30 cellular contexts compared by ENCODE assay signal in genomic region chr4:121551271-121551670, GRCh38.
DNase-seq lines count a peak whose midpoint lies in the region; ATAC-seq, FAIRE-seq and TF ChIP-seq lines count a peak whose summit lies in the region.
"Had no signal": no experiment of that assay in that cellular context is flagged by ENCODE, and none has a peak within 500 bp of the region (broad histone marks: within the 10 kb centered on the region; RNA-seq: fewer than 3 reads in every experiment).

No MANE protein-coding gene starts in this region.

- TF ChIP-seq CTCF in astrocyte of the spinal cord (IDR thresholded peaks at IDR 0.05; ENCODE audit: low read depth, low read length), result no peak
- TF ChIP-seq CTCF in foreskin keratinocyte (conservative IDR thresholded peaks at IDR 0.05), result no peak
- TF ChIP-seq CTCF in upper lobe of left lung (IDR thresholded peaks at IDR 0.05), result no peak
- no peak for TF ChIP-seq CTCF in GM23338 (conservative IDR thresholded peaks at IDR 0.05; ENCODE audit: low read depth in 2 of 2)
- TF ChIP-seq CTCF in pancreas (IDR thresholded peaks at IDR 0.05), result no peak

- no peak for TF ChIP-seq POLR2A in upper lobe of left lung (IDR thresholded peaks at IDR 0.05)

- H3K4me1 ChIP-seq in foreskin keratinocyte (no peaks in the 10 kb centered on the region), upper lobe of left lung (peaks cover 2 to 18% (median 8%) of the 10 kb centered on the region in 4 donors), GM23338 (ENCODE audit: insufficient read depth) (no peaks in the 10 kb centered on the region), pancreas (no peaks in the 10 kb centered on the region)
- H3K4me1 ChIP-seq: BLaER1 treated with 17β-estradiol and CSF1 and Interleukin-3, amounts not matched to agents 10 nM and 100 nM; Caco-2; stomach had no signal

- no peaks in the 10 kb centered on the region for H3K79me2 ChIP-seq in GM23338 (replicated peaks; ENCODE audit: insufficient read depth)

- H3K4me2 ChIP-seq in GM23338, result no peak overlapping the region
- H3K4me2 ChIP-seq: BLaER1 treated with 17β-estradiol and CSF1 and Interleukin-3, amounts not matched to agents 10 nM and 100 nM had no signal

- H3K27me3 Mint-ChIP-seq in GM23338 (ENCODE audit: insufficient read depth, low read depth, poor library complexity), result no peaks in the 10 kb centered on the region
- H3K27me3 Mint-ChIP-seq: dendritic cell treated with granulocyte-macrophage colony-stimulating factor and Interleukin-4, amounts not matched to agents 40 ng/mL and 50 ng/mL, for 4 days had no signal

- H3K27me3 ChIP-seq in foreskin keratinocyte, result no peaks in the 10 kb centered on the region
- no peaks in the 10 kb centered on the region for H3K27me3 ChIP-seq in upper lobe of left lung
- no peaks in the 10 kb centered on the region for H3K27me3 ChIP-seq in GM23338 (ENCODE audit: insufficient read depth)
- H3K27me3 ChIP-seq in pancreas, result no peaks in the 10 kb centered on the region
- H3K27me3 ChIP-seq: BLaER1 treated with 17β-estradiol and CSF1 and Interleukin-3, amounts not matched to agents 10 nM and 100 nM; right atrium auricular region; stomach had no signal

- H3K4me3 ChIP-seq in astrocyte of the spinal cord (ENCODE audit: low read depth, low read length) (no peak overlapping the region), upper lobe of left lung (no peak overlapping the region), GM23338 (no peak overlapping the region), pancreas (no peak overlapping the region)
- H3K4me3 ChIP-seq: BLaER1 treated with 17β-estradiol and CSF1 and Interleukin-3, amounts not matched to agents 10 nM and 100 nM; right atrium auricular region; SK-N-MC; stomach had no signal

- WGBS in upper lobe of left lung, 2 donors, result 86 to 100% methylated on average over 1 of the region's 1 CpG
- WGBS in pancreas, 2 donors, result 84 to 91% methylated on average over 1 of the region's 1 CpG

- H3K27ac ChIP-seq in foreskin keratinocyte (no peak overlapping the region), upper lobe of left lung (peak overlapping the region; percentile 15 to 69 (median 38)), GM23338 (ENCODE audit: low read depth) (no peak overlapping the region), pancreas (no peak overlapping the region)
- H3K27ac ChIP-seq: BLaER1 treated with 17β-estradiol and CSF1 and Interleukin-3, amounts not matched to agents 10 nM and 100 nM; SK-N-MC; stomach had no signal

- no peak overlapping the region for H2AFZ ChIP-seq in GM23338

- no peak overlapping the region for H3K4me3 Mint-ChIP-seq in GM23338
- H3K4me3 Mint-ChIP-seq: activated B cell treated with CpG ODN at 0.5 μM for 24 hours; activated CD4-positive, alpha-beta T cell treated with anti-CD3 and anti-CD28 coated beads, Interleukin-2, amount 10 ng/mL, durations not matched to agents 7 days and 5 days; activated naive CD8-positive, alpha-beta T cell; dendritic cell treated with granulocyte-macrophage colony-stimulating factor and Interleukin-4, amounts not matched to agents 40 ng/mL and 50 ng/mL, for 4 days; HFFc6; mesothelial cell of epicardium had no signal

- no peaks in the 10 kb centered on the region for H3K36me3 Mint-ChIP-seq in GM23338 (ENCODE audit: low read depth)
- H3K36me3 Mint-ChIP-seq: activated naive CD8-positive, alpha-beta T cell; mesothelial cell of epicardium had no signal

- no peak for FAIRE-seq in pancreas (lab: Jason Lieb, UNC)
- FAIRE-seq: astrocyte, GM19239, H1, HTR-8/SVneo had no signal

- TF ChIP-seq EP300 in upper lobe of left lung (IDR thresholded peaks at IDR 0.05), result no peak

- H3K9me3 Mint-ChIP-seq in GM23338, result no peaks in the 10 kb centered on the region
- H3K9me3 Mint-ChIP-seq: activated B cell treated with CpG ODN at 0.5 μM for 24 hours; activated CD4-positive, alpha-beta T cell treated with anti-CD3 and anti-CD28 coated beads, Interleukin-2, amount 10 ng/mL, durations not matched to agents 7 days and 5 days; HFFc6 had no signal

- H4K20me1 ChIP-seq in GM23338 (replicated peaks; ENCODE audit: insufficient read depth), result no peaks in the 10 kb centered on the region
- H4K20me1 ChIP-seq: BLaER1 treated with 17β-estradiol and CSF1 and Interleukin-3, amounts not matched to agents 10 nM and 100 nM had no signal

- in situ Hi-C loops in astrocyte of the spinal cord (cut with HindIII; ENCODE audit: low sequenced_read_pairs), result no loop called here

- H3K9me3 ChIP-seq in upper lobe of left lung (no peaks in the 10 kb centered on the region), pancreas (no peaks in the 10 kb centered on the region)
- H3K9me3 ChIP-seq: Caco-2, right atrium auricular region, stomach had no signal

- peak; percentile 44 for DNase-seq in HT1080 (ENCODE audit: low read depth)
- peak; percentile 6 for DNase-seq in astrocyte of the spinal cord (ENCODE audit: low read depth, low spot score)
- peak; percentile 14 to 55 for DNase-seq in foreskin keratinocyte
- DNase-seq in upper lobe of left lung, result no peak
- no peak for DNase-seq in GM23338 (ENCODE audit: low spot score)
- DNase-seq in iPS-NIHi11 (ENCODE audit: low spot score), result no peak
- DNase-seq in pancreas, result no peak
- DNase-seq: activated B cell treated with CpG ODN at 0.5 μM for 24 hours; activated CD4-positive, alpha-beta T cell treated with anti-CD3 and anti-CD28 coated beads, Interleukin-2, amount 10 ng/mL, durations not matched to agents 7 days and 5 days; activated effector memory CD4-positive, alpha-beta T cell treated with anti-CD3 and anti-CD28 coated beads, Interleukin-2, amount 50 U/mL, for 16 hours; activated T-cell treated with anti-CD3 and anti-CD28 coated beads, Interleukin-2, amount 50 U/mL, for 1 hour; Caco-2; GF-D8; HFFc6; hypothalamus; left ventricle myocardium superior; NCI-H187 treated with DMSO at 0.1 percent for 48 hours; NCI-H2171 treated with DMSO at 0.1 percent for 48 hours; RPMI8226; stomach had no signal

- no peaks in the 10 kb centered on the region for H3K9me2 ChIP-seq in GM23338 (ENCODE audit: insufficient read depth)

- no peaks in the 10 kb centered on the region for H3K4me1 Mint-ChIP-seq in GM23338
- H3K4me1 Mint-ChIP-seq: activated B cell treated with CpG ODN at 0.5 μM for 24 hours; activated CD4-positive, alpha-beta T cell treated with anti-CD3 and anti-CD28 coated beads, Interleukin-2, amount 10 ng/mL, durations not matched to agents 7 days and 5 days had no signal

- intact Hi-C loops in pancreas (cut with DNase I), result no loop called here

- peak; percentile 43 for ATAC-seq in foreskin keratinocyte
- ATAC-seq in upper lobe of left lung (ENCODE audit: low FRiP score in 2 of 2), result no peak
- no peak for ATAC-seq in GM23338
- no peak for ATAC-seq in pancreas

- no peaks in the 10 kb centered on the region for H3F3A ChIP-seq in GM23338 (replicated peaks; ENCODE audit: low read depth)

- H3K27ac Mint-ChIP-seq in GM23338, result no peak overlapping the region
- H3K27ac Mint-ChIP-seq: activated B cell treated with CpG ODN at 0.5 μM for 24 hours; activated CD4-positive, alpha-beta T cell treated with anti-CD3 and anti-CD28 coated beads, Interleukin-2, amount 10 ng/mL, durations not matched to agents 7 days and 5 days; activated naive CD8-positive, alpha-beta T cell; dendritic cell treated with granulocyte-macrophage colony-stimulating factor and Interleukin-4, amounts not matched to agents 40 ng/mL and 50 ng/mL, for 4 days; HFFc6; mesothelial cell of epicardium had no signal

- H3K36me3 ChIP-seq in upper lobe of left lung, result no peaks in the 10 kb centered on the region
- no peaks in the 10 kb centered on the region for H3K36me3 ChIP-seq in GM23338 (ENCODE audit: insufficient read depth)
- H3K36me3 ChIP-seq in pancreas, result no peaks in the 10 kb centered on the region
- H3K36me3 ChIP-seq: BLaER1 treated with 17β-estradiol and CSF1 and Interleukin-3, amounts not matched to agents 10 nM and 100 nM; right atrium auricular region; stomach had no signal

TF ChIP-seq in GM23338, 12 proteins besides CTCF, POLR2A, EP300 and RAD21 (continues in another document):
- TF ChIP-seq ZNF114 (CRISPR knock-in tag; IDR thresholded peaks at IDR 0.05) (no peak), CREB1 (CRISPR knock-in tag; IDR thresholded peaks at IDR 0.05; ENCODE audit: low read depth) (no peak), ZNF331 (CRISPR knock-in tag; IDR thresholded peaks at IDR 0.05; ENCODE audit: low read depth) (no peak), POLR2AphosphoS5 (IDR thresholded peaks at IDR 0.05; ENCODE audit: low read depth) (no peak)
- TF ChIP-seq, protein P1, sequence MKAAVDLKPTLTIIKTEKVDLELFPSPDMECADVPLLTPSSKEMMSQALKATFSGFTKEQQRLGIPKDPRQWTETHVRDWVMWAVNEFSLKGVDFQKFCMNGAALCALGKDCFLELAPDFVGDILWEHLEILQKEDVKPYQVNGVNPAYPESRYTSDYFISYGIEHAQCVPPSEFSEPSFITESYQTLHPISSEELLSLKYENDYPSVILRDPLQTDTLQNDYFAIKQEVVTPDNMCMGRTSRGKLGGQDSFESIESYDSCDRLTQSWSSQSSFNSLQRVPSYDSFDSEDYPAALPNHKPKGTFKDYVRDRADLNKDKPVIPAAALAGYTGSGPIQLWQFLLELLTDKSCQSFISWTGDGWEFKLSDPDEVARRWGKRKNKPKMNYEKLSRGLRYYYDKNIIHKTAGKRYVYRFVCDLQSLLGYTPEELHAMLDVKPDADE (IDR thresholded peaks at IDR 0.05), result no peak
- TF ChIP-seq, protein P2, sequence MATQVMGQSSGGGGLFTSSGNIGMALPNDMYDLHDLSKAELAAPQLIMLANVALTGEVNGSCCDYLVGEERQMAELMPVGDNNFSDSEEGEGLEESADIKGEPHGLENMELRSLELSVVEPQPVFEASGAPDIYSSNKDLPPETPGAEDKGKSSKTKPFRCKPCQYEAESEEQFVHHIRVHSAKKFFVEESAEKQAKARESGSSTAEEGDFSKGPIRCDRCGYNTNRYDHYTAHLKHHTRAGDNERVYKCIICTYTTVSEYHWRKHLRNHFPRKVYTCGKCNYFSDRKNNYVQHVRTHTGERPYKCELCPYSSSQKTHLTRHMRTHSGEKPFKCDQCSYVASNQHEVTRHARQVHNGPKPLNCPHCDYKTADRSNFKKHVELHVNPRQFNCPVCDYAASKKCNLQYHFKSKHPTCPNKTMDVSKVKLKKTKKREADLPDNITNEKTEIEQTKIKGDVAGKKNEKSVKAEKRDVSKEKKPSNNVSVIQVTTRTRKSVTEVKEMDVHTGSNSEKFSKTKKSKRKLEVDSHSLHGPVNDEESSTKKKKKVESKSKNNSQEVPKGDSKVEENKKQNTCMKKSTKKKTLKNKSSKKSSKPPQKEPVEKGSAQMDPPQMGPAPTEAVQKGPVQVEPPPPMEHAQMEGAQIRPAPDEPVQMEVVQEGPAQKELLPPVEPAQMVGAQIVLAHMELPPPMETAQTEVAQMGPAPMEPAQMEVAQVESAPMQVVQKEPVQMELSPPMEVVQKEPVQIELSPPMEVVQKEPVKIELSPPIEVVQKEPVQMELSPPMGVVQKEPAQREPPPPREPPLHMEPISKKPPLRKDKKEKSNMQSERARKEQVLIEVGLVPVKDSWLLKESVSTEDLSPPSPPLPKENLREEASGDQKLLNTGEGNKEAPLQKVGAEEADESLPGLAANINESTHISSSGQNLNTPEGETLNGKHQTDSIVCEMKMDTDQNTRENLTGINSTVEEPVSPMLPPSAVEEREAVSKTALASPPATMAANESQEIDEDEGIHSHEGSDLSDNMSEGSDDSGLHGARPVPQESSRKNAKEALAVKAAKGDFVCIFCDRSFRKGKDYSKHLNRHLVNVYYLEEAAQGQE (IDR thresholded peaks at IDR 0.05; ENCODE audit: unreplicated experiment), result no peak

Comparison
In these comparisons a context has a peak if more than half of its experiments do, and no peak if none do; other contexts are left out.
1. DNase-seq: peak in HT1080 (single experiment), astrocyte of the spinal cord (single experiment) and foreskin keratinocyte (2 of 2); none in upper lobe of left lung (0 of 2), GM23338 (single experiment), iPS-NIHi11 (single experiment) and pancreas (0 of 6).
2. H3K27ac ChIP-seq: peak in upper lobe of left lung (4 of 4); none in foreskin keratinocyte (single experiment), GM23338 (single experiment) and pancreas (0 of 4).